In the genomic region with DNA sequence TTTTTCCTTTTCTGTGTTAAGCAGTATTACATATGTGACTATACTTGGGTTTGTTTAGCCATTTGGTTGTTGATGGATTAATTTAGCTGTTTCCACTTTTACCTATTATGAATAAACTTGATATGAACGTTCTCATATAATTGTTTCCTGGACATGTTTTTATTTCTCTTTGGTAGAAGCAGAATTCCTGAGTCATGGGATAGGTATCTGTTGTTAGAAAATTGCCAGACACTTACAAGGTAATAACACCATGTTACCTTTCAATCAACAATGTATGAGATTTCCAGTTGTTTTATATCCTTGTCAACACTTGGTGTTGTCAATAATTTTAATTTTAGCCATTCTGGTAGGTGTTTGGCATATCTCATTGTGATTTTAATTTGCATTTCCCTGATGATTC, we compare ENCODE assay signal across 31 cellular contexts.
"Had no signal": no experiment of that assay in that cellular context is flagged by ENCODE, and none has a peak within 500 bp of the region (broad histone marks: within the 10 kb centered on the region; RNA-seq: fewer than 3 reads in every experiment).

No MANE protein-coding gene starts in this region.

- DNase-seq: activated B cell treated with CpG ODN at 0.5 μM for 24 hours; activated CD4-positive, alpha-beta memory T cell treated with anti-CD3 and anti-CD28 coated beads for 36 hours; activated CD4-positive, alpha-beta T cell treated with anti-CD3 and anti-CD28 coated beads for 4 hours; activated CD4-positive, alpha-beta T cell treated with anti-CD3 and anti-CD28 coated beads, Interleukin-2, amount 10 ng/mL, durations not matched to agents 24 days and 14 days; activated CD4-positive, alpha-beta T cell treated with anti-CD3 and anti-CD28 coated beads, Interleukin-2, amount 50 U/mL, for 1 hour; activated CD4-positive, alpha-beta T cell treated with anti-CD3 and anti-CD28 coated beads, Interleukin-2, amount 50 U/mL, for 4 hours; activated CD4-positive, CD25-positive, alpha-beta regulatory T cell treated with anti-CD3 and anti-CD28 coated beads, Interleukin-2, amount 50 U/mL, for 72 hours; activated CD8-positive, alpha-beta memory T cell treated with anti-CD3 and anti-CD28 coated beads, Interleukin-2, amount 50 U/mL, for 4 hours; activated CD8-positive, alpha-beta T cell treated with anti-CD3 and anti-CD28 coated beads for 36 hours; activated effector memory CD4-positive, alpha-beta T cell treated with Interleukin-2 at 50 U/mL for 16 hours; activated gamma-delta T cell; activated naive CD4-positive, alpha-beta T cell treated with anti-CD3 and anti-CD28 coated beads, Interleukin-2, amount 10 ng/mL, durations not matched to agents 7 days and 5 days; activated naive CD4-positive, alpha-beta T cell treated with Interleukin-2 at 50 U/mL for 16 hours; activated naive CD8-positive, alpha-beta T cell treated with anti-CD3 and anti-CD28 coated beads, Interleukin-2, amount 10 ng/mL, durations not matched to agents 7 days and 5 days; activated naive CD8-positive, alpha-beta T cell treated with anti-CD3 and anti-CD28 coated beads, Interleukin-2, amount 50 U/mL, for 24 hours; activated T-cell treated with anti-CD3 and anti-CD28 coated beads, Interleukin-2, amount 50 U/mL, for 24 hours; activated T-cell treated with anti-CD3 and anti-CD28 coated beads, Interleukin-2, amount 50 U/mL, for 48 hours; amygdala; anterior cingulate cortex; central memory CD4-positive, alpha-beta T cell; T-cell; T-helper 2 cell; T-helper 9 cell had no signal

- H3K4me1 Mint-ChIP-seq: activated B cell treated with CpG ODN at 0.5 μM for 24 hours; activated CD4-positive, alpha-beta T cell treated with anti-CD3 and anti-CD28 coated beads, Interleukin-2, amount 10 ng/mL, durations not matched to agents 24 days and 14 days; activated naive CD4-positive, alpha-beta T cell treated with anti-CD3 and anti-CD28 coated beads, Interleukin-2, amount 10 ng/mL, durations not matched to agents 7 days and 5 days; activated naive CD4-positive, alpha-beta T cell treated with anti-CD3 and anti-CD28 coated beads, Interleukin-2, amount 50 U/mL, for 24 hours; activated naive CD8-positive, alpha-beta T cell treated with anti-CD3 and anti-CD28 coated beads, Interleukin-2, amount 10 ng/mL, durations not matched to agents 7 days and 5 days; activated naive CD8-positive, alpha-beta T cell treated with anti-CD3 and anti-CD28 coated beads, Interleukin-2, amount 50 U/mL, for 24 hours; brain; T-cell had no signal

- H3K4me1 ChIP-seq: ascending aorta had no signal

- FAIRE-seq: TTC549 had no signal

- H3K4me3 Mint-ChIP-seq: activated B cell treated with CpG ODN at 0.5 μM for 24 hours; activated CD4-positive, alpha-beta memory T cell treated with anti-CD3 and anti-CD28 coated beads for 36 hours; activated CD4-positive, alpha-beta T cell treated with anti-CD3 and anti-CD28 coated beads, Interleukin-2, amount 10 ng/mL, durations not matched to agents 24 days and 14 days; activated CD8-positive, alpha-beta T cell treated with anti-CD3 and anti-CD28 coated beads for 36 hours; activated naive CD4-positive, alpha-beta T cell treated with anti-CD3 and anti-CD28 coated beads, Interleukin-2, amount 10 ng/mL, durations not matched to agents 7 days and 5 days; activated naive CD4-positive, alpha-beta T cell treated with anti-CD3 and anti-CD28 coated beads, Interleukin-2, amount 50 U/mL, for 24 hours; activated naive CD8-positive, alpha-beta T cell; activated naive CD8-positive, alpha-beta T cell treated with anti-CD3 and anti-CD28 coated beads, Interleukin-2, amount 10 ng/mL, durations not matched to agents 7 days and 5 days; activated naive CD8-positive, alpha-beta T cell treated with anti-CD3 and anti-CD28 coated beads, Interleukin-2, amount 50 U/mL, for 24 hours; activated T-cell treated with anti-CD3 and anti-CD28 coated beads, Interleukin-2, amount 50 U/mL, for 24 hours; brain; T-cell; T-helper 2 cell treated with Interferon-gamma antibody and Interleukin-4, amounts not matched to agents 5 μg/mL and 100 μg/mL, for 36 hours had no signal

- H3K4me3 ChIP-seq: ascending aorta had no signal

- H3K9me3 ChIP-seq: ascending aorta had no signal

- H3K36me3 Mint-ChIP-seq: activated CD4-positive, alpha-beta memory T cell treated with anti-CD3 and anti-CD28 coated beads for 36 hours; activated naive CD4-positive, alpha-beta T cell treated with anti-CD3 and anti-CD28 coated beads, Interleukin-2, amount 10 ng/mL, durations not matched to agents 7 days and 5 days; activated naive CD4-positive, alpha-beta T cell treated with anti-CD3 and anti-CD28 coated beads, Interleukin-2, amount 50 U/mL, for 24 hours; activated naive CD8-positive, alpha-beta T cell; activated naive CD8-positive, alpha-beta T cell treated with anti-CD3 and anti-CD28 coated beads, Interleukin-2, amount 10 ng/mL, durations not matched to agents 7 days and 5 days; brain; T-cell had no signal

- H3K36me3 ChIP-seq: ascending aorta had no signal

- ATAC-seq: activated CD8-positive, alpha-beta T cell treated with anti-CD3 and anti-CD28 coated beads for 36 hours; activated naive CD8-positive, alpha-beta T cell treated with anti-CD3 and anti-CD28 coated beads, Interleukin-2, amount 50 U/mL, for 24 hours; T-cell had no signal

- H3K27me3 ChIP-seq: ascending aorta had no signal

- H3K27me3 Mint-ChIP-seq: activated B cell treated with CpG ODN at 0.5 μM for 24 hours; activated CD4-positive, alpha-beta memory T cell treated with anti-CD3 and anti-CD28 coated beads for 36 hours; activated CD4-positive, alpha-beta T cell treated with anti-CD3 and anti-CD28 coated beads, Interleukin-2, amount 10 ng/mL, durations not matched to agents 24 days and 14 days; activated CD8-positive, alpha-beta T cell treated with anti-CD3 and anti-CD28 coated beads for 36 hours; activated naive CD4-positive, alpha-beta T cell treated with anti-CD3 and anti-CD28 coated beads, Interleukin-2, amount 10 ng/mL, durations not matched to agents 7 days and 5 days; activated naive CD4-positive, alpha-beta T cell treated with anti-CD3 and anti-CD28 coated beads, Interleukin-2, amount 50 U/mL, for 24 hours; activated naive CD8-positive, alpha-beta T cell; activated naive CD8-positive, alpha-beta T cell treated with anti-CD3 and anti-CD28 coated beads, Interleukin-2, amount 10 ng/mL, durations not matched to agents 7 days and 5 days; activated naive CD8-positive, alpha-beta T cell treated with anti-CD3 and anti-CD28 coated beads, Interleukin-2, amount 50 U/mL, for 24 hours; activated T-cell treated with anti-CD3 and anti-CD28 coated beads, Interleukin-2, amount 50 U/mL, for 24 hours; T-cell had no signal

- H3K27ac Mint-ChIP-seq: activated B cell treated with CpG ODN at 0.5 μM for 24 hours; activated CD4-positive, alpha-beta memory T cell treated with anti-CD3 and anti-CD28 coated beads for 36 hours; activated CD4-positive, alpha-beta T cell treated with anti-CD3 and anti-CD28 coated beads, Interleukin-2, amount 10 ng/mL, durations not matched to agents 24 days and 14 days; activated CD8-positive, alpha-beta T cell treated with anti-CD3 and anti-CD28 coated beads for 36 hours; activated naive CD4-positive, alpha-beta T cell treated with anti-CD3 and anti-CD28 coated beads, Interleukin-2, amount 10 ng/mL, durations not matched to agents 7 days and 5 days; activated naive CD4-positive, alpha-beta T cell treated with anti-CD3 and anti-CD28 coated beads, Interleukin-2, amount 50 U/mL, for 24 hours; activated naive CD8-positive, alpha-beta T cell; activated naive CD8-positive, alpha-beta T cell treated with anti-CD3 and anti-CD28 coated beads, Interleukin-2, amount 10 ng/mL, durations not matched to agents 7 days and 5 days; activated naive CD8-positive, alpha-beta T cell treated with anti-CD3 and anti-CD28 coated beads, Interleukin-2, amount 50 U/mL, for 24 hours; activated T-cell treated with anti-CD3 and anti-CD28 coated beads, Interleukin-2, amount 50 U/mL, for 24 hours; activated T-helper 2 cell treated with anti-CD3 and anti-CD28 coated beads, Interferon-gamma antibody, Interleukin-2, Interleukin-4, amounts not matched to agents 10 μg/mL and 5 μg/mL and 100 μg/mL, durations not matched to agents 14 hours and 24 hours and 36 hours; brain; T-cell; T-helper 2 cell treated with Interferon-gamma antibody and Interleukin-4, amounts not matched to agents 5 μg/mL and 100 μg/mL, for 36 hours had no signal

- H3K27ac ChIP-seq: ascending aorta, VCaP had no signal
